Comparison of ENCODE assay signal across 24 cellular contexts in genomic region chr1:25554426-25554780, GRCh38.
"Had no signal": no experiment of that assay in that cellular context is flagged by ENCODE, and none has a peak within 500 bp of the region (broad histone marks: within the 10 kb centered on the region; RNA-seq: fewer than 3 reads in every experiment).

No MANE protein-coding gene starts in this region.

- DNase-seq: activated CD4-positive, alpha-beta T cell treated with anti-CD3 and anti-CD28 coated beads, Interleukin-2, amount 10 ng/mL, durations not matched to agents 24 days and 14 days; activated CD8-positive, alpha-beta memory T cell treated with anti-CD3 and anti-CD28 coated beads, Interleukin-2, amount 10 ng/mL, durations not matched to agents 7 days and 5 days; activated naive CD4-positive, alpha-beta T cell treated with anti-CD3 and anti-CD28 coated beads for 36 hours; activated T-cell treated with anti-CD3 and anti-CD28 coated beads, Interleukin-2, amount 50 U/mL, for 1 hour; amniotic stem cell; body of pancreas; caudate nucleus; colonic mucosa; effector CD4-positive, alpha-beta T cell; foreskin fibroblast; glutamatergic neuron; hypothalamus; kidney; left ventricle myocardium superior; mesenchymal stem cell; occipital lobe; small intestine; stimulated activated CD4-positive, alpha-beta T cell treated with anti-CD3 and anti-CD28 coated beads, Interleukin-4, amount 100 ng/mL, for 4 hours; stimulated activated CD8-positive, alpha-beta memory T cell treated with anti-CD3 and anti-CD28 coated beads, Interleukin-4, amount 100 ng/mL, for 48 hours; stimulated activated naive CD4-positive, alpha-beta T cell treated with Interleukin-2 at 50 U/mL for 16 hours had no signal

- ATAC-seq: activated CD8-positive, alpha-beta memory T cell treated with anti-CD3 and anti-CD28 coated beads, Interleukin-2, amount 10 ng/mL, durations not matched to agents 7 days and 5 days; body of pancreas; left ventricle myocardium superior; WTC11 had no signal

- H3K27ac Mint-ChIP-seq: activated CD4-positive, alpha-beta T cell treated with anti-CD3 and anti-CD28 coated beads, Interleukin-2, amount 10 ng/mL, durations not matched to agents 24 days and 14 days; activated CD8-positive, alpha-beta memory T cell treated with anti-CD3 and anti-CD28 coated beads, Interleukin-2, amount 10 ng/mL, durations not matched to agents 7 days and 5 days; activated T-helper 2 cell treated with anti-CD3 and anti-CD28 coated beads, Interferon-gamma antibody, Interleukin-2, Interleukin-4, amounts not matched to agents 10 μg/mL and 5 μg/mL and 100 μg/mL, durations not matched to agents 14 hours and 24 hours and 36 hours; nephron; WTC11 had no signal

- H3K9me3 ChIP-seq: body of pancreas, colonic mucosa, upper lobe of left lung had no signal

- H3K9me3 Mint-ChIP-seq: activated CD4-positive, alpha-beta T cell treated with anti-CD3 and anti-CD28 coated beads, Interleukin-2, amount 10 ng/mL, durations not matched to agents 24 days and 14 days; activated naive CD4-positive, alpha-beta T cell treated with anti-CD3 and anti-CD28 coated beads for 36 hours; activated T-helper 2 cell treated with anti-CD3 and anti-CD28 coated beads, Interferon-gamma antibody, Interleukin-2, Interleukin-4, amounts not matched to agents 10 μg/mL and 5 μg/mL and 100 μg/mL, durations not matched to agents 14 hours and 24 hours and 36 hours; nephron; WTC11 had no signal

- H3K4me3 Mint-ChIP-seq: activated CD4-positive, alpha-beta T cell treated with anti-CD3 and anti-CD28 coated beads, Interleukin-2, amount 10 ng/mL, durations not matched to agents 24 days and 14 days; activated CD8-positive, alpha-beta memory T cell treated with anti-CD3 and anti-CD28 coated beads, Interleukin-2, amount 10 ng/mL, durations not matched to agents 7 days and 5 days; activated naive CD4-positive, alpha-beta T cell treated with anti-CD3 and anti-CD28 coated beads for 36 hours; nephron; WTC11 had no signal

- H3K27ac ChIP-seq: body of pancreas, colonic mucosa had no signal

- H3K27me3 ChIP-seq: body of pancreas, colonic mucosa, upper lobe of left lung had no signal

- H3K27me3 Mint-ChIP-seq: activated CD4-positive, alpha-beta T cell treated with anti-CD3 and anti-CD28 coated beads, Interleukin-2, amount 10 ng/mL, durations not matched to agents 24 days and 14 days had no signal

- H3K4me1 Mint-ChIP-seq: WTC11 had no signal

- H3K4me3 ChIP-seq: body of pancreas, colonic mucosa, upper lobe of left lung had no signal
